Comparison of ENCODE assay signal across 9 cellular contexts in the genomic region with DNA sequence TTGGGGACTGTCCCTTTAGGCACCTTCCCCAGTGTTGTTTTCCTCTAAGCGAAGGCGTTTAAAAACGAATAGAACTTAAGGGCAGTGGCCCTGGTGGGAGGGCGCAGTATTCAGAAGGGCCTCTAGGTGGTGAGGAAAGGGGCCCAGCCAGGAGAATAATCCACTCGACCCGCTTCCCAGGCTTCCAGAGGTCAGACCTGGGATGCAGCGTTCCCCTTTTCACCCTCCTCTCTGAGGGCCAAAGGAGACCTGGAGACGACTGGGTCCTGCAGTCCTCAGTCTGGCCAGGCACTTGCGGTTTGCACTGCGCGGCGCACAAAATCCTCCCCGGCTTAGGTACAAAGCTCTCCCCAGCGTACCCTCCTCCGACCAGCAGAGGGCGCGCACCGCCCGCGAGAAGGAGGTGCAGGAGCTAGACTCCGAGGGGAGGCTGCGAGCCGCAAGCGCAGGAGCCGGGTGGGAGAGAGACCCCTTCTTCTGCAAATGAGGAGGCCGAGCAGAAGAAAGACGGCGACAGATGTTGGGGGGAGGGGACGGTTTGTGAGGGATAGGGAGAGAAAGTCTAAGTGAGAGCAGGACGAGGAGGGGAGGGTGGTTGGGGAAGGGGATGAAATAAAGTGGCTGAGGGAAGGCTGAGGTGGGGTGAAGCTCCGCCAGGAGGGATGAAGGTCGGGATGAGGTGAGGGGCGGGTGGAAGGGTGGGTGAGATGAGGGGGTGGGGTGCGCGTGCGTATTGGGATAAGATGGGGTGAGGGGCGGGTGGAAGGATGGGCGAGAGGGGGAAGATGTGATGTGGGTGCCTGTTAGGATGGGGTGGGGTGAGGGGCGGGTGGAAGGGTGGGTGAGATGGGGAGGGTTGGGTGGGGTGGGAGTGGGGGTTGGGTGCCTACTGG. TPM values are rescaled to one million over a fixed set of nuclear protein-coding genes. Genes with fewer than 3 reads are reported as not detected.
DNase-seq lines count a peak whose midpoint lies in the region; ATAC-seq and TF ChIP-seq lines count a peak whose summit lies in the region.
"Had no signal": no experiment of that assay in that cellular context is flagged by ENCODE, and none has a peak within 500 bp of the region (broad histone marks: within the 10 kb centered on the region; RNA-seq: fewer than 3 reads in every experiment).

No MANE protein-coding gene starts in this region.

- TF ChIP-seq RAD21 in Ishikawa (IDR thresholded peaks at IDR 0.05; ENCODE audit: low read depth) = peak; percentile 78

- H3K36me3 ChIP-seq in esophagus squamous epithelium = no peaks in the 10 kb centered on the region

- no peak for TF ChIP-seq POLR2A in esophagus squamous epithelium (IDR thresholded peaks at IDR 0.05)

- peaks cover 32% of the 10 kb centered on the region for H3K4me1 Mint-ChIP-seq in activated T-cell treated with anti-CD3 and anti-CD28 coated beads, Interleukin-2, amount 50 U/mL, for 24 hours (ENCODE audit: low read depth)
- peaks cover 7 to 24% of the 10 kb centered on the region in 2 donors for H3K4me1 Mint-ChIP-seq in natural killer cell

- H3K9me3 Mint-ChIP-seq in activated T-cell treated with anti-CD3 and anti-CD28 coated beads, Interleukin-2, amount 50 U/mL, for 24 hours = no peaks in the 10 kb centered on the region
- no peaks in the 10 kb centered on the region for H3K9me3 Mint-ChIP-seq in natural killer cell

- intact Hi-C loops in esophagus squamous epithelium (cut with DNase I) (no loop called here), natural killer cell (cut with micrococcal nuclease) (no loop called here)

- peak; percentile 79 to 94 (median 88) for TF ChIP-seq CTCF in esophagus squamous epithelium (IDR thresholded peaks at IDR 0.05)
- peak; percentile 86 for TF ChIP-seq CTCF in natural killer cell (IDR thresholded peaks at IDR 0.05)

- peak; percentile 90 for ATAC-seq in GM21529 (IDR thresholded peaks at IDR 0.05; ENCODE audit: unreplicated experiment)
- ATAC-seq in natural killer cell = peak; percentile 85 to 95 (median 92)

- no peak overlapping the region for H3K27ac ChIP-seq in esophagus squamous epithelium

- H3K4me1 ChIP-seq in esophagus squamous epithelium = peaks cover 28 to 51% (median 33%) of the 10 kb centered on the region in 3 donors

- no peaks in the 10 kb centered on the region for H3K36me3 Mint-ChIP-seq in activated T-cell treated with anti-CD3 and anti-CD28 coated beads, Interleukin-2, amount 50 U/mL, for 24 hours (ENCODE audit: low read depth)
- no peaks in the 10 kb centered on the region for H3K36me3 Mint-ChIP-seq in natural killer cell

- peak overlapping the region; percentile 62 for H3K4me3 Mint-ChIP-seq in activated T-cell treated with anti-CD3 and anti-CD28 coated beads, Interleukin-2, amount 50 U/mL, for 24 hours
- H3K4me3 Mint-ChIP-seq in natural killer cell = peak overlapping the region; percentile 70

- H3K27me3 Mint-ChIP-seq in activated T-cell treated with anti-CD3 and anti-CD28 coated beads, Interleukin-2, amount 50 U/mL, for 24 hours = peaks cover 89% of the 10 kb centered on the region
- H3K27me3 Mint-ChIP-seq in natural killer cell (ENCODE audit: low read depth in 2 of 2) = peaks cover 56 to 64% of the 10 kb centered on the region in 2 donors

- 0 to 3% methylated on average over 16 to 20 of the region's 39 CpGs for WGBS in esophagus squamous epithelium, 2 donors

- H3K27ac Mint-ChIP-seq in activated T-cell treated with anti-CD3 and anti-CD28 coated beads, Interleukin-2, amount 50 U/mL, for 24 hours = no peak overlapping the region
- H3K27ac Mint-ChIP-seq in natural killer cell = no peak overlapping the region

- DNase-seq in DMS53 (lab: John Stamatoyannopoulos, UW) (peak; percentile 89), OCI-M2 (lab: John Stamatoyannopoulos, UW; ENCODE audit: unreplicated experiment) (peak; percentile 7), esophagus squamous epithelium (lab: John Stamatoyannopoulos, UW) (no peak), natural killer cell (peak; percentile 70)
- DNase-seq in activated T-cell treated with anti-CD3 and anti-CD28 coated beads, Interleukin-2, amount 50 U/mL, for 24 hours = peak; percentile 92
- DNase-seq in stimulated activated naive CD4-positive, alpha-beta T cell (lab: John Stamatoyannopoulos, UW) = peak; percentile 64 to 85 (median 75)

- no peaks in the 10 kb centered on the region for H3K9me3 ChIP-seq in esophagus squamous epithelium

- H3K4me3 ChIP-seq in esophagus squamous epithelium = peak overlapping the region in 2 of 4 donors; percentile 0 to 52

- no peak for TF ChIP-seq EP300 in Ishikawa (IDR thresholded peaks at IDR 0.05; ENCODE audit: borderline replicate concordance)

- H3K27me3 ChIP-seq in esophagus squamous epithelium = peaks cover 32 to 100% (median 46%) of the 10 kb centered on the region in 4 donors

TF ChIP-seq in Ishikawa, 13 proteins besides CTCF, POLR2A, EP300 and RAD21:
- TF ChIP-seq USF1 (IDR thresholded peaks at IDR 0.05) = no peak
- no peak for TF ChIP-seq TCF12 (IDR thresholded peaks at IDR 0.05; ENCODE audit: low read depth)
- TF ChIP-seq CEBPB (IDR thresholded peaks at IDR 0.05) = no peak
- TF ChIP-seq ZBTB7A (IDR thresholded peaks at IDR 0.05; ENCODE audit: low read depth) = no peak
- TF ChIP-seq, protein P1, sequence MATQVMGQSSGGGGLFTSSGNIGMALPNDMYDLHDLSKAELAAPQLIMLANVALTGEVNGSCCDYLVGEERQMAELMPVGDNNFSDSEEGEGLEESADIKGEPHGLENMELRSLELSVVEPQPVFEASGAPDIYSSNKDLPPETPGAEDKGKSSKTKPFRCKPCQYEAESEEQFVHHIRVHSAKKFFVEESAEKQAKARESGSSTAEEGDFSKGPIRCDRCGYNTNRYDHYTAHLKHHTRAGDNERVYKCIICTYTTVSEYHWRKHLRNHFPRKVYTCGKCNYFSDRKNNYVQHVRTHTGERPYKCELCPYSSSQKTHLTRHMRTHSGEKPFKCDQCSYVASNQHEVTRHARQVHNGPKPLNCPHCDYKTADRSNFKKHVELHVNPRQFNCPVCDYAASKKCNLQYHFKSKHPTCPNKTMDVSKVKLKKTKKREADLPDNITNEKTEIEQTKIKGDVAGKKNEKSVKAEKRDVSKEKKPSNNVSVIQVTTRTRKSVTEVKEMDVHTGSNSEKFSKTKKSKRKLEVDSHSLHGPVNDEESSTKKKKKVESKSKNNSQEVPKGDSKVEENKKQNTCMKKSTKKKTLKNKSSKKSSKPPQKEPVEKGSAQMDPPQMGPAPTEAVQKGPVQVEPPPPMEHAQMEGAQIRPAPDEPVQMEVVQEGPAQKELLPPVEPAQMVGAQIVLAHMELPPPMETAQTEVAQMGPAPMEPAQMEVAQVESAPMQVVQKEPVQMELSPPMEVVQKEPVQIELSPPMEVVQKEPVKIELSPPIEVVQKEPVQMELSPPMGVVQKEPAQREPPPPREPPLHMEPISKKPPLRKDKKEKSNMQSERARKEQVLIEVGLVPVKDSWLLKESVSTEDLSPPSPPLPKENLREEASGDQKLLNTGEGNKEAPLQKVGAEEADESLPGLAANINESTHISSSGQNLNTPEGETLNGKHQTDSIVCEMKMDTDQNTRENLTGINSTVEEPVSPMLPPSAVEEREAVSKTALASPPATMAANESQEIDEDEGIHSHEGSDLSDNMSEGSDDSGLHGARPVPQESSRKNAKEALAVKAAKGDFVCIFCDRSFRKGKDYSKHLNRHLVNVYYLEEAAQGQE (IDR thresholded peaks at IDR 0.05; ENCODE audit: low read depth) = no peak
- no peak for TF ChIP-seq NFIC (IDR thresholded peaks at IDR 0.05)
- no peak for TF ChIP-seq EGR1 (IDR thresholded peaks at IDR 0.05)
- TF ChIP-seq MAX (IDR thresholded peaks at IDR 0.05) = no peak
- TF ChIP-seq TEAD4 (IDR thresholded peaks at IDR 0.05) = no peak
- no peak for TF ChIP-seq YY1 (IDR thresholded peaks at IDR 0.05; ENCODE audit: low read depth)
- no peak for TF ChIP-seq TAF1 (IDR thresholded peaks at IDR 0.05; ENCODE audit: low read depth)
- no peak for TF ChIP-seq FOXM1 (IDR thresholded peaks at IDR 0.05; ENCODE audit: borderline replicate concordance, low read depth)
- no peak for TF ChIP-seq CREB1 (IDR thresholded peaks at IDR 0.05; ENCODE audit: low read depth)

RNA-seq across cellular contexts. Expression of gene FEV, which starts 4.9 kb away (rescaled TPM):
- total RNA-seq in esophagus squamous epithelium (1 to 10 TPM in 1 of 4 donors, not detected in 3; 2.1 TPM), natural killer cell (not detected)
- total RNA-seq: skeletal muscle tissue had no signal

RNA-seq across cellular contexts. Expression of gene CRYBA2, which starts 13.1 kb away (rescaled TPM):
- not detected for total RNA-seq in esophagus squamous epithelium
- total RNA-seq in natural killer cell = not detected
- total RNA-seq: skeletal muscle tissue had no signal

RNA-seq across cellular contexts. Expression of gene CDK5R2, which starts 20.6 kb away (rescaled TPM):
- total RNA-seq in esophagus squamous epithelium (not detected), natural killer cell (not detected)
- total RNA-seq: skeletal muscle tissue had no signal
